ENCODE assay signal across 8 cellular contexts in genomic region chr15:90037961-90038633, GRCh38. TPM values are rescaled to one million over a fixed set of nuclear protein-coding genes. Genes with fewer than 3 reads are reported as not detected.
DNase-seq lines count a peak whose midpoint lies in the region; ATAC-seq and TF ChIP-seq lines count a peak whose summit lies in the region.

No MANE protein-coding gene starts in this region.

- H3K36me3 ChIP-seq in upper lobe of left lung = no peaks in the 10 kb centered on the region

- DNase-seq in activated CD4-positive, alpha-beta T cell treated with anti-CD3 and anti-CD28 coated beads, Interleukin-2, amount 50 U/mL, for 48 hours = peak; percentile 59 to 73
- DNase-seq in immature natural killer cell = peak; percentile 78 to 79 (median 78)
- peak in 1 of 2 donors; percentile 34 for DNase-seq in upper lobe of left lung
- DNase-seq in islet precursor cell = no peak
- no peak for DNase-seq in HuH-7 (ENCODE audit: low spot score)

- WGBS in upper lobe of left lung, 2 donors = 42 to 71% methylated on average over 8 to 14 of the region's 14 CpGs

- H3K27ac Mint-ChIP-seq in immature natural killer cell = peak overlapping the region; percentile 88 to 99 (median 97)

- no peaks in the 10 kb centered on the region for H3K9me3 ChIP-seq in upper lobe of left lung

- peak; percentile 75 for ATAC-seq in GM19023 (IDR thresholded peaks at IDR 0.05; ENCODE audit: unreplicated experiment)
- ATAC-seq in HG02885 (IDR thresholded peaks at IDR 0.05; ENCODE audit: poor library complexity, unreplicated experiment) = peak; percentile 74
- ATAC-seq in upper lobe of left lung (ENCODE audit: low FRiP score in 2 of 2) = no peak
- ATAC-seq in HG03139 (IDR thresholded peaks at IDR 0.05; ENCODE audit: unreplicated experiment) = no peak

- H3K27me3 ChIP-seq in upper lobe of left lung = no peaks in the 10 kb centered on the region

- no peak for TF ChIP-seq CTCF in upper lobe of left lung (IDR thresholded peaks at IDR 0.05)

- H3K4me3 Mint-ChIP-seq in immature natural killer cell = peak overlapping the region; percentile 23 to 58 (median 51)

- H3K4me1 Mint-ChIP-seq in immature natural killer cell = peaks cover 80 to 85% of the 10 kb centered on the region in 2 donors

- peaks cover 29 to 32% (median 31%) of the 10 kb centered on the region in 3 donors for H3K27me3 Mint-ChIP-seq in immature natural killer cell (ENCODE audit: low read depth in 3 of 3)

- peaks cover 76 to 78% (median 78%) of the 10 kb centered on the region in 4 donors for H3K4me1 ChIP-seq in upper lobe of left lung

- no peaks in the 10 kb centered on the region for H3K36me3 Mint-ChIP-seq in immature natural killer cell

- no peak for TF ChIP-seq EP300 in upper lobe of left lung (IDR thresholded peaks at IDR 0.05)

- peak overlapping the region; percentile 85 to 97 (median 88) for H3K27ac ChIP-seq in upper lobe of left lung

- H3K9me3 Mint-ChIP-seq in immature natural killer cell = peaks cover 0 to 7% (median 0%) of the 10 kb centered on the region in 6 donors

- no peak for TF ChIP-seq POLR2A in upper lobe of left lung (IDR thresholded peaks at IDR 0.05)

- H3K4me3 ChIP-seq in upper lobe of left lung = no peak overlapping the region

RNA-seq across cellular contexts. Expression of gene ZNF710, which starts 37.0 kb away (rescaled TPM):
- polyA plus RNA-seq in immature natural killer cell = 1 to 10 TPM; 1.7 to 3.4 (median 2.3) TPM
- 10 to 100 TPM; 26.0 to 51.3 (median 44.5) TPM for total RNA-seq in upper lobe of left lung

Comparison
In these comparisons a context has a peak if more than half of its experiments do, and no peak if none do; other contexts are left out.
1. ATAC-seq: peak in GM19023 (single experiment) and HG02885 (single experiment); none in upper lobe of left lung (0 of 2) and HG03139 (single experiment).
2. DNase-seq: peak in activated CD4-positive, alpha-beta T cell treated with anti-CD3 and anti-CD28 coated beads, Interleukin-2, amount 50 U/mL, for 48 hours (2 of 2) and immature natural killer cell (3 of 3); none in islet precursor cell (single experiment) and HuH-7 (single experiment).